Comparison of ENCODE assay signal across 12 cellular contexts in genomic region chr18:8614875-8615274, GRCh38. TPM values are rescaled to one million over a fixed set of nuclear protein-coding genes. Genes with fewer than 3 reads are reported as not detected.
DNase-seq lines count a peak whose midpoint lies in the region; ATAC-seq and TF ChIP-seq lines count a peak whose summit lies in the region.
"Had no signal": no experiment of that assay in that cellular context is flagged by ENCODE, and none has a peak within 500 bp of the region (broad histone marks: within the 10 kb centered on the region; RNA-seq: fewer than 3 reads in every experiment).

No MANE protein-coding gene starts in this region.

- 0 out of 22 replicates have a peak overlapping the region, but pooled peaks of 1 of the 11 experiments have one; percentile 0 for H3K9ac ChIP-seq in BLaER1 treated with 17β-estradiol and CSF1 and Interleukin-3, amounts not matched to agents 10 nM and 100 nM
- H3K9ac ChIP-seq in IMR-90 (ENCODE audit: low read depth, low read length), result no peak overlapping the region
- H3K9ac ChIP-seq in endodermal cell (ENCODE audit: extremely low read depth, low read length, poor library complexity, severe bottlenecking), result no peak overlapping the region
- H3K9ac ChIP-seq in trophoblast cell (ENCODE audit: low read length), result no peak overlapping the region

- TF ChIP-seq POLR2A in IMR-90 (IDR thresholded peaks at IDR 0.05; ENCODE audit: low read depth, low read length), result no peak

- no peak for TF ChIP-seq RAD21 in IMR-90 (IDR thresholded peaks at IDR 0.05; ENCODE audit: low read length)

- dilution Hi-C loops in IMR-90 (cut with HindIII; ENCODE audit: low sequenced_read_pairs, unreplicated experiment), result no loop called here

- H3K4me3 Mint-ChIP-seq in endodermal cell, result no peak overlapping the region
- H3K4me3 Mint-ChIP-seq in activated naive CD4-positive, alpha-beta T cell treated with anti-CD3 and anti-CD28 coated beads, Interleukin-2, amount 10 ng/mL, durations not matched to agents 7 days and 5 days, result no peak overlapping the region
- H3K4me3 Mint-ChIP-seq: immature natural killer cell had no signal

- H3K4ac ChIP-seq in IMR-90 (ENCODE audit: low read depth, low read length), result no peak overlapping the region; the same call in 1 of the 2 replicates
- peak overlapping the region; percentile 43 for H3K4ac ChIP-seq in trophoblast cell (ENCODE audit: low read depth, low read length)

- no peak for TF ChIP-seq CTCF in IMR-90 (conservative IDR thresholded peaks at IDR 0.05; ENCODE audit: low read depth, low read length)
- no peak for TF ChIP-seq CTCF in endodermal cell (conservative IDR thresholded peaks at IDR 0.05)

- H4K12ac ChIP-seq in trophoblast cell (ENCODE audit: low read depth, low read length), result no peak overlapping the region

- no peaks in the 10 kb centered on the region for H3K27me3 Mint-ChIP-seq in endodermal cell (ENCODE audit: insufficient read depth)
- no peaks in the 10 kb centered on the region for H3K27me3 Mint-ChIP-seq in activated naive CD4-positive, alpha-beta T cell treated with anti-CD3 and anti-CD28 coated beads, Interleukin-2, amount 10 ng/mL, durations not matched to agents 7 days and 5 days
- H3K27me3 Mint-ChIP-seq: T-cell had no signal

- H3K9me3 Mint-ChIP-seq in endodermal cell, result no peaks in the 10 kb centered on the region
- no peaks in the 10 kb centered on the region for H3K9me3 Mint-ChIP-seq in activated naive CD4-positive, alpha-beta T cell treated with anti-CD3 and anti-CD28 coated beads, Interleukin-2, amount 10 ng/mL, durations not matched to agents 7 days and 5 days
- H3K9me3 Mint-ChIP-seq: immature natural killer cell, T-cell had no signal

- peak overlapping the region in 5 of 11 experiments; percentile 16 to 44 (median 28); a peak in 5 of 22 replicates for H3K27ac ChIP-seq in BLaER1 treated with 17β-estradiol and CSF1 and Interleukin-3, amounts not matched to agents 10 nM and 100 nM
- H3K27ac ChIP-seq in IMR-90 (ENCODE audit: insufficient read depth, low read length) (peak overlapping the region; percentile 2; the same call in 1 of the 2 replicates), endodermal cell (ENCODE audit: low read depth, low read length) (no peak overlapping the region), trophoblast cell (ENCODE audit: low read depth, low read length) (no peak overlapping the region)
- H3K27ac ChIP-seq: thyroid gland had no signal

- H2BK5ac ChIP-seq in IMR-90 (ENCODE audit: low read depth, low read length, poor library complexity, severe bottlenecking) (no peak overlapping the region), trophoblast cell (ENCODE audit: low read depth, low read length, poor library complexity) (no peak overlapping the region)

- peaks cover 22% of the 10 kb centered on the region for H3K36me3 Mint-ChIP-seq in endodermal cell (ENCODE audit: low read depth)
- H3K36me3 Mint-ChIP-seq in activated naive CD4-positive, alpha-beta T cell treated with anti-CD3 and anti-CD28 coated beads, Interleukin-2, amount 10 ng/mL, durations not matched to agents 7 days and 5 days, result peaks cover 32% of the 10 kb centered on the region
- H3K36me3 Mint-ChIP-seq: immature natural killer cell had no signal

- POLR2A ChIA-PET in IMR-90 (lab: Charles Lee; ENCODE audit: unreplicated experiment), result no interaction called here

- CTCF ChIA-PET in IMR-90 (lab: Yijun Ruan, JAX), result no interaction called here
- CTCF ChIA-PET in activated naive CD4-positive, alpha-beta T cell treated with anti-CD3 and anti-CD28 coated beads, Interleukin-2, amount 10 ng/mL, durations not matched to agents 7 days and 5 days (lab: Charles Lee), result no interaction called here

- H2AK5ac ChIP-seq in IMR-90 (ENCODE audit: low read depth, low read length) (peak overlapping the region; percentile 38; the same call in 1 of the 2 replicates), trophoblast cell (ENCODE audit: low read length) (no peak overlapping the region)

- H3K36me3 ChIP-seq in BLaER1 treated with 17β-estradiol and CSF1 and Interleukin-3, amounts not matched to agents 10 nM and 100 nM, result peaks cover 22 to 84% (median 57%) of the 10 kb centered on the region in 11 experiments
- H3K36me3 ChIP-seq in IMR-90 (ENCODE audit: control insufficient read depth, insufficient read depth, low read length) (peaks cover 8% of the 10 kb centered on the region), endodermal cell (ENCODE audit: control insufficient read depth, insufficient read depth, low read length) (peaks cover 3% of the 10 kb centered on the region), trophoblast cell (ENCODE audit: control insufficient read depth in 1 of 2, insufficient read depth in 2 of 2, low read length in 2 of 2) (peaks cover 3 to 5% of the 10 kb centered on the region in 2 experiments)
- H3K36me3 ChIP-seq: thyroid gland had no signal

- H4K8ac ChIP-seq in IMR-90 (ENCODE audit: low read depth in 2 of 2, low read length in 2 of 2), result no peak overlapping the region
- H4K8ac ChIP-seq in trophoblast cell (ENCODE audit: low read depth, low read length), result no peak overlapping the region

- ATAC-seq in IMR-90 (ENCODE audit: low read depth) (peak; percentile 4; the same call in 1 of the 2 replicates), HG02571 (IDR thresholded peaks at IDR 0.05; ENCODE audit: unreplicated experiment) (no peak)
- ATAC-seq: T-cell had no signal

- H3K79me1 ChIP-seq in IMR-90 (ENCODE audit: low read depth in 1 of 2, low read length in 2 of 2) (peaks cover 26 to 91% of the 10 kb centered on the region in 2 experiments), trophoblast cell (ENCODE audit: low read length) (no peaks in the 10 kb centered on the region)

- no peaks in the 10 kb centered on the region for H3K27me3 ChIP-seq in BLaER1 treated with 17β-estradiol and CSF1 and Interleukin-3, amounts not matched to agents 10 nM and 100 nM
- H3K27me3 ChIP-seq in IMR-90 (ENCODE audit: control insufficient read depth, insufficient read depth, low read length) (no peaks in the 10 kb centered on the region), endodermal cell (ENCODE audit: control insufficient read depth, insufficient read depth, low read length, poor library complexity, severe bottlenecking) (no peaks in the 10 kb centered on the region), trophoblast cell (ENCODE audit: insufficient read depth, low read length) (no peaks in the 10 kb centered on the region)
- H3K27me3 ChIP-seq: thyroid gland had no signal

- peak overlapping the region; percentile 65 for H3K27ac Mint-ChIP-seq in endodermal cell
- no peak overlapping the region for H3K27ac Mint-ChIP-seq in activated naive CD4-positive, alpha-beta T cell treated with anti-CD3 and anti-CD28 coated beads, Interleukin-2, amount 10 ng/mL, durations not matched to agents 7 days and 5 days
- H3K27ac Mint-ChIP-seq: T-cell had no signal

- H4K5ac ChIP-seq in IMR-90 (ENCODE audit: low read depth, low read length), result no peak overlapping the region

- peaks cover 29 to 67% (median 43%) of the 10 kb centered on the region in 10 experiments for H3K4me1 ChIP-seq in BLaER1 treated with 17β-estradiol and CSF1 and Interleukin-3, amounts not matched to agents 10 nM and 100 nM
- peaks cover 15% of the 10 kb centered on the region for H3K4me1 ChIP-seq in IMR-90 (ENCODE audit: control insufficient read depth, insufficient read depth, low read length)
- no peaks in the 10 kb centered on the region for H3K4me1 ChIP-seq in endodermal cell (ENCODE audit: control insufficient read depth, insufficient read depth, low read length)
- H3K4me1 ChIP-seq in trophoblast cell (ENCODE audit: control insufficient read depth in 1 of 2, insufficient read depth in 2 of 2, low read length in 2 of 2), result peaks cover 8 to 13% of the 10 kb centered on the region in 2 experiments

- 92% methylated on average over 6 of the region's 12 CpGs; no CpG with 5 or more reads in 1 of the 2 experiments for WGBS in IMR-90 (ENCODE audit: extremely low coverage in 2 of 2, insufficient read length in 1 of 2), 2 experiments
- 93 to 94% methylated on average over 9 to 12 of the region's 12 CpGs for WGBS in endodermal cell (ENCODE audit: insufficient coverage in 1 of 2, insufficient read length in 1 of 2), 2 experiments
- WGBS in trophoblast cell (ENCODE audit: extremely low coverage, insufficient coverage, insufficient read length), result no CpG with 5 or more reads among the region's 12 CpGs

- H2BK15ac ChIP-seq in IMR-90 (ENCODE audit: low read depth, low read length), result no peak overlapping the region; the same call in 2 of the 3 replicates

- H4K20me1 ChIP-seq in BLaER1 treated with 17β-estradiol and CSF1 and Interleukin-3, amounts not matched to agents 10 nM and 100 nM, result peaks cover 76 to 100% (median 95%) of the 10 kb centered on the region in 11 experiments
- H4K20me1 ChIP-seq in IMR-90 (ENCODE audit: insufficient read depth, low read length), result peaks cover 86% of the 10 kb centered on the region

- H3K14ac ChIP-seq in IMR-90 (replicated peaks; ENCODE audit: low read depth, low read length) (no peak overlapping the region), trophoblast cell (ENCODE audit: low read length) (no peak overlapping the region)

- H3K4me2 ChIP-seq in BLaER1 treated with 17β-estradiol and CSF1 and Interleukin-3, amounts not matched to agents 10 nM and 100 nM, result peak overlapping the region in 8 of 11 experiments; percentile 14 to 68 (median 58); a peak in 13 of 22 replicates
- H3K4me2 ChIP-seq in IMR-90 (ENCODE audit: low read depth, low read length) (peak overlapping the region; percentile 7; the same call in 1 of the 2 replicates), trophoblast cell (ENCODE audit: low read length) (no peak overlapping the region)

- no peak overlapping the region for H3K56ac ChIP-seq in IMR-90 (ENCODE audit: extremely low read depth, insufficient read depth, low read length)

- in situ Hi-C loops in IMR-90 (cut with MboI; ENCODE audit: low sequenced_read_pairs), result no loop called here

- intact Hi-C loops in IMR-90 (cut with micrococcal nuclease), result loop anchor here (5.0 kb wide), 1 partner anchor 1038 kb away; no protein-coding TSS in a partner anchor

- H3K79me2 ChIP-seq in trophoblast cell (ENCODE audit: control insufficient read depth, insufficient read depth, low read length, poor library complexity), result peaks cover 6% of the 10 kb centered on the region

- H3K9me3 ChIP-seq in BLaER1 treated with 17β-estradiol and CSF1 and Interleukin-3, amounts not matched to agents 10 nM and 100 nM (replicated peaks in 1 of 11), result peaks cover 0 to 24% (median 17%) of the 10 kb centered on the region in 11 experiments; a peak in 18 of 22 replicates
- H3K9me3 ChIP-seq in IMR-90 (ENCODE audit: control insufficient read depth, insufficient read depth, low read length), result no peaks in the 10 kb centered on the region
- H3K9me3 ChIP-seq in endodermal cell (ENCODE audit: control insufficient read depth, low read length), result no peaks in the 10 kb centered on the region
- H3K9me3 ChIP-seq in trophoblast cell (ENCODE audit: insufficient read depth, low read depth, low read length), result no peaks in the 10 kb centered on the region
- H3K9me3 ChIP-seq: thyroid gland had no signal

- H2BK120ac ChIP-seq in IMR-90 (ENCODE audit: low read depth, low read length) (peak overlapping the region; percentile 10; the same call in 1 of the 2 replicates), trophoblast cell (ENCODE audit: insufficient read depth, low read length, poor library complexity) (no peak overlapping the region)

- H3K23ac ChIP-seq in IMR-90 (ENCODE audit: low read depth, low read length), result no peak overlapping the region
- no peak overlapping the region for H3K23ac ChIP-seq in trophoblast cell (ENCODE audit: low read length)

- no TSS peak for BruUV-seq in IMR-90 (replicated peaks; lab: Mats Ljungman, UMichigan)

- H3K4me3 ChIP-seq in BLaER1 treated with 17β-estradiol and CSF1 and Interleukin-3, amounts not matched to agents 10 nM and 100 nM, result no peak overlapping the region
- H3K4me3 ChIP-seq in IMR-90 (ENCODE audit: insufficient read depth, low read depth, low read length) (no peak overlapping the region), endodermal cell (ENCODE audit: low read length) (no peak overlapping the region), trophoblast cell (ENCODE audit: low read depth, low read length) (no peak overlapping the region)
- H3K4me3 ChIP-seq: thyroid gland had no signal

- H2BK12ac ChIP-seq in trophoblast cell (ENCODE audit: low read length), result no peak overlapping the region

- H3K9me1 ChIP-seq in IMR-90 (ENCODE audit: insufficient read depth, low read length), result peaks cover 29% of the 10 kb centered on the region

- DNase-seq in IMR-90 (no peak), endodermal cell (no peak), trophoblast cell (no peak), T-helper 1 cell (no peak), NCI-H1105 treated with DMSO at 0.1 percent for 48 hours (lab: John Stamatoyannopoulos, UW) (no peak)
- no peak for DNase-seq in activated naive CD4-positive, alpha-beta T cell treated with anti-CD3 and anti-CD28 coated beads, Interleukin-2, amount 10 ng/mL, durations not matched to agents 7 days and 5 days
- DNase-seq: DMS153, immature natural killer cell, T-cell, thyroid gland had no signal

- H2BK20ac ChIP-seq in IMR-90 (ENCODE audit: low read depth, low read length), result no peak overlapping the region

- no peak overlapping the region for H2AK9ac ChIP-seq in IMR-90 (replicated peaks; ENCODE audit: low read depth, low read length, poor library complexity)

- no peak overlapping the region for H3K18ac ChIP-seq in IMR-90 (ENCODE audit: low read depth, low read length)
- peak overlapping the region; percentile 37 for H3K18ac ChIP-seq in trophoblast cell (ENCODE audit: low read length)

- peaks cover 38% of the 10 kb centered on the region for H3K4me1 Mint-ChIP-seq in endodermal cell
- H3K4me1 Mint-ChIP-seq in activated naive CD4-positive, alpha-beta T cell treated with anti-CD3 and anti-CD28 coated beads, Interleukin-2, amount 10 ng/mL, durations not matched to agents 7 days and 5 days, result peaks cover 39% of the 10 kb centered on the region

- no peak overlapping the region for H2AFZ ChIP-seq in IMR-90 (replicated peaks; ENCODE audit: low read length, poor library complexity)
- no peak overlapping the region for H2AFZ ChIP-seq in trophoblast cell (ENCODE audit: insufficient read depth, low read length, poor library complexity)

- H4K91ac ChIP-seq in IMR-90 (ENCODE audit: insufficient read depth, low read depth, low read length), result 0 out of 2 replicates have a peak overlapping the region, but pooled peaks have one; percentile 14
- H4K91ac ChIP-seq in trophoblast cell (ENCODE audit: low read depth, low read length), result no peak overlapping the region

RNA-seq across cellular contexts. Expression of gene RAB12, which starts 5.6 kb away (rescaled TPM):
- total RNA-seq in IMR-90 (2012; rRNA removed) (14.9 and 35.3 TPM in 2 replicates), endodermal cell (10 to 100 TPM; 22.0 to 27.0 TPM)
- 13.2 and 19.2 TPM in 2 replicates for polyA plus RNA-seq in IMR-90 (2012; rRNA removed)
- polyA plus RNA-seq in IMR-90 (2012; cell fraction: cytosol; rRNA removed), result 2.6 and 2.7 TPM in 2 replicates
- 2.0 and 20.1 TPM in 2 replicates for polyA plus RNA-seq in IMR-90 (2012; cell fraction: nucleus; rRNA removed; ENCODE audit: low replicate concordance)
- polyA plus RNA-seq in endodermal cell (2013, experiment 1 of 2), result 26.2 TPM
- polyA plus RNA-seq in endodermal cell (2013, experiment 2 of 2), result 26.1 TPM
- polyA plus RNA-seq in trophoblast cell (2013), result 22.0 and 22.8 TPM in 2 replicates
